ENCODE assay signal across 16 cellular contexts in the genomic region with DNA sequence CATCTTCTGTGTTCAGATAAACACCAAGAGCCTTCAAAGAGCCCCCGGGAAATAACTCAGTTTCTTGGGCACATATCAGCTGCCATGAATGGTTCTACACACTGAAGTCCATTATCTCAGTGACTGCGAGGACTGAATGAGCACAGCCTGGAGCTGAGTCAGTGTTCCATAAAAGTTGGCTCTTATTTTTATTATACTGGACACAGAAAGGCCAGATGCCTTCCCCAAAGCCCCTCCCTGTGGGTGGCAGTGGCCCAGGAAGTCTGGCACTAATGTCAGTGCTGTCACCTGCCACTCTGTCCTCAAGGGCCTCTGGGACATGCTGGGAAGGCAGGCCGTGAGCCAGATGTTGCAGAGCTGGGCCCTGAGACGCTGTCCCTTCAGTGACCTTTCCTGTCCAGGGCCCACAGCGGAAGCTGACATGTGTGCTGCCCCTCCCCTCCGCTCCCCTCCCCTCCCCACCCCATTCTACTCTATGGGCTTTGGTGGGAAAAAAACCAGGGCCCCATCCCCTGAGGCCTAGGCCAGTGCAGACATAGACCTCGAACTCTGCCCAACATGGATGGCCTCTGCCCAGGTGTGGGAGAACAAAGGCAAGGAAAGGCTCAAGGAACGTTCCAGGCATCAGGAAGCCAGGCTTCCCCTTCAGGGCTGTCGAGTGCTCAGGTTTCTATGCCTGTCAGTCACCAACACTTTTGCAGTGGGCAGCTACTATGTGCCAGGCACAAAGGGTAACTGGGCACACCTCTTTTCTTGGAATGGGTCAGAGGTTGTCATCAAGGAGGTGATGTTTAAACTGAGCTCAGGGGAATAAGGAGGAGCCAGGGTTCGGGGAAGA. TPM values are rescaled to one million over a fixed set of nuclear protein-coding genes. Genes with fewer than 3 reads are reported as not detected.
A peak's percentile ranks its signal among the peaks of the same experiment; 100 is the strongest.
DNase-seq lines count a peak whose midpoint lies in the region; ATAC-seq and TF ChIP-seq lines count a peak whose summit lies in the region.
"Had no signal": no experiment of that assay in that cellular context is flagged by ENCODE, and none has a peak within 500 bp of the region (broad histone marks: within the 10 kb centered on the region; RNA-seq: fewer than 3 reads in every experiment).

No MANE protein-coding gene starts in this region.

- intact Hi-C loops in heart right ventricle (cut with DNase I): loop anchor here in 1 of 10 donors (5.0 kb wide), 1 partner anchor 89 kb away; no protein-coding TSS in a partner anchor

- DNase-seq in DMS79 treated with DMSO at 0.1 percent for 48 hours (lab: John Stamatoyannopoulos, UW) (peak; percentile 56), SHP77 treated with DMSO at 0.1 percent for 48 hours (lab: John Stamatoyannopoulos, UW) (peak; percentile 64), heart right ventricle (peak; percentile 89 to 90), pons (ENCODE audit: low spot score) (peak; percentile 56), GM10248 (ENCODE audit: extremely low spot score) (no peak), T1000 (lab: John Stamatoyannopoulos, UW) (no peak)
- no peak for DNase-seq in stimulated activated CD4-positive, alpha-beta T cell treated with anti-CD3 and anti-CD28 coated beads, Interleukin-2, amount 100 ng/mL, for 48 hours
- DNase-seq: activated CD4-positive, alpha-beta T cell treated with anti-CD3 and anti-CD28 coated beads for 4 hours; NCI-H748 treated with DMSO at 0.1 percent for 48 hours; occipital lobe; stimulated activated CD4-positive, alpha-beta T cell treated with anti-CD3 and anti-CD28 coated beads, Interleukin-1b, Interleukin-23, amount 100 ng/mL, for 48 hours had no signal

- H3K4me3 ChIP-seq in heart right ventricle: no peak overlapping the region

- CTCF ChIA-PET in GM10248 (lab: Yijun Ruan, JAX): interaction anchor here (1.5 kb wide), 1 partner anchor 11 kb away, joined by 4 read pairs; no protein-coding TSS in a partner anchor

- no peaks in the 10 kb centered on the region for H3K9me3 ChIP-seq in heart right ventricle

- 10 to 19% methylated on average over 10 of the region's 10 CpGs for WGBS in heart right ventricle, 2 donors

- H3K36me3 ChIP-seq in heart right ventricle: no peaks in the 10 kb centered on the region

- TF ChIP-seq CTCF in heart right ventricle (IDR thresholded peaks at IDR 0.05) (no peak), GM10248 (IDR thresholded peaks at IDR 0.05; ENCODE audit: control extremely low read depth, extremely low read depth, low read depth, missing control alignments) (no peak)

- peak overlapping the region; percentile 76 to 94 (median 87) for H3K27ac ChIP-seq in heart right ventricle

- POLR2A ChIA-PET in GM10248 (lab: Yijun Ruan, JAX): interaction anchor here (0.5 kb wide), 1 partner anchor 28 kb away, joined by 3 read pairs; no protein-coding TSS in a partner anchor

- ATAC-seq in heart right ventricle (peak; percentile 81 to 90 (median 87)), HG02885 (IDR thresholded peaks at IDR 0.05; ENCODE audit: poor library complexity, unreplicated experiment) (no peak)
- ATAC-seq: HCT116; stimulated activated effector memory CD8-positive, alpha-beta T cell treated with anti-CD3 and anti-CD28 coated beads, Interleukin-12 subunit alpha, Interleukin-12 subunit beta, amount 100 ng/mL, for 72 hours had no signal

- H3K27me3 ChIP-seq in heart right ventricle: no peaks in the 10 kb centered on the region

- peaks cover 17 to 68% (median 53%) of the 10 kb centered on the region in 9 donors for H3K4me1 ChIP-seq in heart right ventricle

RNA-seq across cellular contexts. Expression of a gene that starts 22.4 kb away (rescaled TPM):
- 1,000 to 10,000 TPM in 1 of 10 donors, 100 to 1,000 TPM in 5, 10 to 100 TPM in 1, 1 to 10 TPM in 3; 1.1 to 4,616 (median 291) TPM for total RNA-seq in heart right ventricle
- over 10,000 TPM in 1 of 2 donors, 10 to 100 TPM in 1; 46.2 to 15,996 TPM for polyA plus RNA-seq in heart right ventricle
- total RNA-seq: activated T-helper 1 cell treated with anti-CD3 and anti-CD28 coated beads, Interleukin-12 subunit alpha, Interleukin-12 subunit beta, Interleukin-2, Interleukin-4 antibody, amounts not matched to agents 30 ng/mL and 10 ng/mL and 1 ng/mL, durations not matched to agents 14 hours and 24 hours and 36 hours; aorta had no signal

RNA-seq across cellular contexts. Expression of a gene that starts 33.5 kb away (rescaled TPM):
- total RNA-seq in heart right ventricle: 1,000 to 10,000 TPM in 2 of 10 donors, 100 to 1,000 TPM in 5, 10 to 100 TPM in 2, 1 to 10 TPM in 1; 5.8 to 2,762 (median 663) TPM
- polyA plus RNA-seq in heart right ventricle: 1,000 to 10,000 TPM in 1 of 2 donors, 10 to 100 TPM in 1; 16.4 to 2,201 TPM
- total RNA-seq: activated T-helper 1 cell treated with anti-CD3 and anti-CD28 coated beads, Interleukin-12 subunit alpha, Interleukin-12 subunit beta, Interleukin-2, Interleukin-4 antibody, amounts not matched to agents 30 ng/mL and 10 ng/mL and 1 ng/mL, durations not matched to agents 14 hours and 24 hours and 36 hours had no signal

RNA-seq across cellular contexts. Expression of a gene that starts 45.1 kb away (rescaled TPM):
- 10 to 100 TPM; 35.5 to 47.8 (median 39.0) TPM for total RNA-seq in heart right ventricle
- 10 to 100 TPM; 23.3 to 44.7 TPM for polyA plus RNA-seq in heart right ventricle

RNA-seq across cellular contexts. Expression of a gene that starts 53.4 kb away (rescaled TPM):
- total RNA-seq in heart right ventricle: 10 to 100 TPM; 27.3 to 95.3 (median 44.4) TPM
- polyA plus RNA-seq in heart right ventricle: 100 to 1,000 TPM in 1 of 2 donors, 10 to 100 TPM in 1; 53.0 to 102 TPM

Comparison
In these comparisons a context has a peak if more than half of its experiments do, and no peak if none do; other contexts are left out.
1. DNase-seq: peak in DMS79 treated with DMSO at 0.1 percent for 48 hours (single experiment), SHP77 treated with DMSO at 0.1 percent for 48 hours (single experiment), heart right ventricle (2 of 2) and pons (single experiment); none in GM10248 (single experiment), stimulated activated CD4-positive, alpha-beta T cell treated with anti-CD3 and anti-CD28 coated beads, Interleukin-2, amount 100 ng/mL, for 48 hours (0 of 2) and T1000 (single experiment).